Comparison of ENCODE assay signal across 1 cellular context in the genomic region with DNA sequence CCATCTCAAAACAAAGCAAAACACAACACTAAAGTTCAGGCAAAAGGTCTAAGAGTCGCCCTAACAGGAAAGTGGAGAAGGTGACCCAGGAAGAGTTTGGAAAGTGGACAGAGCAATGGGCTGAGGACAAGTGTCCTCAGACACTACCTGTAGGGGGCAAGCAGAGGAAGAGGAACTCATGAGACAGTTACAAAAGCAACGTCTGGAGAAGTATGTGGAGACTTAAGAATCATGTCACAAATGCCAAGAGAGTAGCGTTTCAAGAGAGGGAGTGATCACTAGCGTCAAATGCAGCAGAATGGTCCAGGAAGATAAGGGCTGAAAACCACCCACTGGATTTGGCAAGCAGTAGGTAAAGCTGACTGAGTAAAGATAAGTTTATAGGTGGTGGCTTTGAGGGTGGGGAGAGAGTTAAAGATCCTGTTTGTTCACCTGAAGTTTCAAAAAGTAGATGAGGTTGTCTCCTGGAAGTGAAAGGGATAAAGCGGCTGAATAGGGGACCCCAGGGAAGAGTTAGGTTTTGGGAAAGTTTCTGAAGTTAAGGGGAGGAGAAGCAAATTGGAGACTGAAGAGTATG.
TF ChIP-seq lines count a peak whose summit lies in the region.

No MANE protein-coding gene starts in this region.

TF ChIP-seq in K562, 482 proteins besides CTCF, POLR2A, EP300 and RAD21 (continued from another document):
- TF ChIP-seq NR0B1 (IDR thresholded peaks at IDR 0.05; ENCODE audit: partially characterized antibody) (no peak), TFAM (CRISPR knock-in tag; conservative IDR thresholded peaks at IDR 0.05) (no peak), CBFA2T3 (IDR thresholded peaks at IDR 0.05) (peak; percentile 100), RBM39 (optimal IDR thresholded peaks at IDR 0.05; ENCODE audit: low read depth, low read length) (no peak), GATAD2B (IDR thresholded peaks at IDR 0.05; ENCODE audit: borderline replicate concordance) (peak; percentile 76; the same call in 1 of the 2 replicates), MNT (conservative IDR thresholded peaks at IDR 0.05) (peak; percentile 61 to 84; a peak in 3 of 4 replicates), HDAC3 (IDR thresholded peaks at IDR 0.05; ENCODE audit: borderline replicate concordance, partially characterized antibody) (peak; percentile 94), SMAD2 (IDR thresholded peaks at IDR 0.05; ENCODE audit: low read depth, low read length) (no peak), ZNF354B (CRISPR knock-in tag; IDR thresholded peaks at IDR 0.05) (no peak), GTF2F1 (IDR thresholded peaks at IDR 0.05; ENCODE audit: low read depth, low read length) (no peak), ARID2 (IDR thresholded peaks at IDR 0.05) (peak; percentile 27; the same call in 1 of the 2 replicates), ZFPM2 (CRISPR knock-in tag; IDR thresholded peaks at IDR 0.05) (no peak), ZNF561 (CRISPR knock-in tag; conservative IDR thresholded peaks at IDR 0.05) (no peak), TEAD1 (CRISPR knock-in tag; IDR thresholded peaks at IDR 0.05) (peak; percentile 67 to 75; a peak in 3 of 4 replicates), NR2F6 (CRISPR knock-in tag; IDR thresholded peaks at IDR 0.05) (no peak), STAT6 (CRISPR knock-in tag; IDR thresholded peaks at IDR 0.05) (no peak), CHD1 (IDR thresholded peaks at IDR 0.05; ENCODE audit: low read length) (no peak), TCF7 (IDR thresholded peaks at IDR 0.05; ENCODE audit: borderline replicate concordance) (no peak), THRAP3 (IDR thresholded peaks at IDR 0.05; ENCODE audit: borderline replicate concordance) (no peak; the same call in 1 of the 2 replicates), ZBTB5 (IDR thresholded peaks at IDR 0.05) (peak; percentile 17; the same call in 1 of the 2 replicates), NCOA1 (IDR thresholded peaks at IDR 0.05; ENCODE audit: low read depth) (peak; percentile 90), FIP1L1 (IDR thresholded peaks at IDR 0.05; ENCODE audit: low read depth, low read length, poor library complexity, severe bottlenecking) (no peak), ILF3 (IDR thresholded peaks at IDR 0.05; ENCODE audit: borderline replicate concordance) (no peak), ZNF830 (CRISPR knock-in tag; IDR thresholded peaks at IDR 0.05) (no peak), JUNB (CRISPR knock-in tag; conservative IDR thresholded peaks at IDR 0.05) (no peak), RB1 (IDR thresholded peaks at IDR 0.05; ENCODE audit: low read depth) (no peak), POLR2H (tag; IDR thresholded peaks at IDR 0.05; ENCODE audit: low read depth) (no peak), RBM14 (IDR thresholded peaks at IDR 0.05; ENCODE audit: borderline replicate concordance, insufficient read depth, low read depth, low read length) (no peak), THAP12 (CRISPR knock-in tag; IDR thresholded peaks at IDR 0.05) (no peak; the same call in 1 of the 2 replicates), ZC3H11A (IDR thresholded peaks at IDR 0.05; ENCODE audit: low read depth, low read length) (no peak), HMGN3 (IDR thresholded peaks at IDR 0.05; ENCODE audit: borderline replicate concordance, extremely low read depth, insufficient read length, low read depth, low read length) (no peak)
- TF ChIP-seq, protein P1, sequence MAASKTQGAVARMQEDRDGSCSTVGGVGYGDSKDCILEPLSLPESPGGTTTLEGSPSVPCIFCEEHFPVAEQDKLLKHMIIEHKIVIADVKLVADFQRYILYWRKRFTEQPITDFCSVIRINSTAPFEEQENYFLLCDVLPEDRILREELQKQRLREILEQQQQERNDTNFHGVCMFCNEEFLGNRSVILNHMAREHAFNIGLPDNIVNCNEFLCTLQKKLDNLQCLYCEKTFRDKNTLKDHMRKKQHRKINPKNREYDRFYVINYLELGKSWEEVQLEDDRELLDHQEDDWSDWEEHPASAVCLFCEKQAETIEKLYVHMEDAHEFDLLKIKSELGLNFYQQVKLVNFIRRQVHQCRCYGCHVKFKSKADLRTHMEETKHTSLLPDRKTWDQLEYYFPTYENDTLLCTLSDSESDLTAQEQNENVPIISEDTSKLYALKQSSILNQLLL (CRISPR knock-in tag; IDR thresholded peaks at IDR 0.05; ENCODE audit: borderline replicate concordance), result no peak
- TF ChIP-seq, protein P2, sequence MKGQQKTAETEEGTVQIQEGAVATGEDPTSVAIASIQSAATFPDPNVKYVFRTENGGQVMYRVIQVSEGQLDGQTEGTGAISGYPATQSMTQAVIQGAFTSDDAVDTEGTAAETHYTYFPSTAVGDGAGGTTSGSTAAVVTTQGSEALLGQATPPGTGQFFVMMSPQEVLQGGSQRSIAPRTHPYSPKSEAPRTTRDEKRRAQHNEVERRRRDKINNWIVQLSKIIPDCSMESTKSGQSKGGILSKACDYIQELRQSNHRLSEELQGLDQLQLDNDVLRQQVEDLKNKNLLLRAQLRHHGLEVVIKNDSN (CRISPR knock-in tag; IDR thresholded peaks at IDR 0.05), result no peak
- TF ChIP-seq, protein P3, sequence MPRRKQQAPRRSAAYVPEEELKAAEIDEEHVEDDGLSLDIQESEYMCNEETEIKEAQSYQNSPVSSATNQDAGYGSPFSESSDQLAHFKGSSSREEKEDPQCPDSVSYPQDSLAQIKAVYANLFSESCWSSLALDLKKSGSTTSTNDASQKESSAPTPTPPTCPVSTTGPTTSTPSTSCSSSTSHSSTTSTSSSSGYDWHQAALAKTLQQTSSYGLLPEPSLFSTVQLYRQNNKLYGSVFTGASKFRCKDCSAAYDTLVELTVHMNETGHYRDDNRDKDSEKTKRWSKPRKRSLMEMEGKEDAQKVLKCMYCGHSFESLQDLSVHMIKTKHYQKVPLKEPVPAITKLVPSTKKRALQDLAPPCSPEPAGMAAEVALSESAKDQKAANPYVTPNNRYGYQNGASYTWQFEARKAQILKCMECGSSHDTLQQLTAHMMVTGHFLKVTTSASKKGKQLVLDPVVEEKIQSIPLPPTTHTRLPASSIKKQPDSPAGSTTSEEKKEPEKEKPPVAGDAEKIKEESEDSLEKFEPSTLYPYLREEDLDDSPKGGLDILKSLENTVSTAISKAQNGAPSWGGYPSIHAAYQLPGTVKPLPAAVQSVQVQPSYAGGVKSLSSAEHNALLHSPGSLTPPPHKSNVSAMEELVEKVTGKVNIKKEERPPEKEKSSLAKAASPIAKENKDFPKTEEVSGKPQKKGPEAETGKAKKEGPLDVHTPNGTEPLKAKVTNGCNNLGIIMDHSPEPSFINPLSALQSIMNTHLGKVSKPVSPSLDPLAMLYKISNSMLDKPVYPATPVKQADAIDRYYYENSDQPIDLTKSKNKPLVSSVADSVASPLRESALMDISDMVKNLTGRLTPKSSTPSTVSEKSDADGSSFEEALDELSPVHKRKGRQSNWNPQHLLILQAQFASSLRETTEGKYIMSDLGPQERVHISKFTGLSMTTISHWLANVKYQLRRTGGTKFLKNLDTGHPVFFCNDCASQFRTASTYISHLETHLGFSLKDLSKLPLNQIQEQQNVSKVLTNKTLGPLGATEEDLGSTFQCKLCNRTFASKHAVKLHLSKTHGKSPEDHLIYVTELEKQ (CRISPR knock-in tag; IDR thresholded peaks at IDR 0.05), result no peak
- TF ChIP-seq, protein P4, sequence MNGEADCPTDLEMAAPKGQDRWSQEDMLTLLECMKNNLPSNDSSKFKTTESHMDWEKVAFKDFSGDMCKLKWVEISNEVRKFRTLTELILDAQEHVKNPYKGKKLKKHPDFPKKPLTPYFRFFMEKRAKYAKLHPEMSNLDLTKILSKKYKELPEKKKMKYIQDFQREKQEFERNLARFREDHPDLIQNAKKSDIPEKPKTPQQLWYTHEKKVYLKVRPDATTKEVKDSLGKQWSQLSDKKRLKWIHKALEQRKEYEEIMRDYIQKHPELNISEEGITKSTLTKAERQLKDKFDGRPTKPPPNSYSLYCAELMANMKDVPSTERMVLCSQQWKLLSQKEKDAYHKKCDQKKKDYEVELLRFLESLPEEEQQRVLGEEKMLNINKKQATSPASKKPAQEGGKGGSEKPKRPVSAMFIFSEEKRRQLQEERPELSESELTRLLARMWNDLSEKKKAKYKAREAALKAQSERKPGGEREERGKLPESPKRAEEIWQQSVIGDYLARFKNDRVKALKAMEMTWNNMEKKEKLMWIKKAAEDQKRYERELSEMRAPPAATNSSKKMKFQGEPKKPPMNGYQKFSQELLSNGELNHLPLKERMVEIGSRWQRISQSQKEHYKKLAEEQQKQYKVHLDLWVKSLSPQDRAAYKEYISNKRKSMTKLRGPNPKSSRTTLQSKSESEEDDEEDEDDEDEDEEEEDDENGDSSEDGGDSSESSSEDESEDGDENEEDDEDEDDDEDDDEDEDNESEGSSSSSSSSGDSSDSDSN (IDR thresholded peaks at IDR 0.05; ENCODE audit: borderline replicate concordance in 1 of 2, low read depth in 2 of 2, low read length in 2 of 2), result no peak
